In the genomic region with DNA sequence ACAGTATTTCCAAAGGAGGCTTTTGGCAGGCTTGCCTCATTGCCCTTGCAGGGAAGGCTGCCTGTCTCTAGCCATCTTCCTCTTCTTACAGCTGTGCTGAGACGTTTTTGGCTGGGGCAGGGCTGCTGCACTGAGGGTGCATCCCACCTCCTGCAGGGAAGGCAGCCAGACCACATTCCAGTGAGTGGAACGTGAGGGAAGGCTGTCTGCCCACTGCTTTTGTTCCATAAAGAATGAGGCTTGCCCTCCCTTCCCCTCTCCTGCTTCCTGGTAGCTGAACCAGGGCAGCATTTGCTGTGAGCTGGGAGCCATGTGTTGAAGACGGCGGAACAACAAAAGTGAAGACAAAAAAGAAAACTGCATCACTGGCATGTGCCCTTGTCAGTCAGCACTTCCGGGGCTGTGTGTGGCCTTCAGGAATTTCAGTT, we compare ENCODE assay signal across 8 cellular contexts. TPM values are rescaled to one million over a fixed set of nuclear protein-coding genes. Genes with fewer than 3 reads are reported as not detected.
A peak's percentile ranks its signal among the peaks of the same experiment; 100 is the strongest.
DNase-seq lines count a peak whose midpoint lies in the region; ATAC-seq, FAIRE-seq and TF ChIP-seq lines count a peak whose summit lies in the region.

No MANE protein-coding gene starts in this region.

- no peak overlapping the region for H2AFZ ChIP-seq in GM23338

- peaks cover 50% of the 10 kb centered on the region for H3K4me1 Mint-ChIP-seq in GM23338
- H3K4me1 Mint-ChIP-seq in activated naive CD8-positive, alpha-beta T cell (ENCODE audit: low read depth): peaks cover 43% of the 10 kb centered on the region

- peaks cover 29% of the 10 kb centered on the region for H3K4me1 ChIP-seq in GM23338 (ENCODE audit: insufficient read depth)
- H3K4me1 ChIP-seq in right cardiac atrium (ENCODE audit: control insufficient read depth, insufficient read depth, low read length): peaks cover 16% of the 10 kb centered on the region
- H3K4me1 ChIP-seq in gastrocnemius medialis: peaks cover 21 to 31% of the 10 kb centered on the region in 2 donors

- DNase-seq in GM23338 (ENCODE audit: low spot score): peak; percentile 91
- peak in 2 of 3 donors; percentile 61 to 70 for DNase-seq in right cardiac atrium
- no peak for DNase-seq in gastrocnemius medialis
- DNase-seq in medulla oblongata (ENCODE audit: extremely low spot score): no peak
- DNase-seq in D721Med (ENCODE audit: insufficient read length, low spot score): no peak
- no peak for DNase-seq in NCI-H524 (lab: John Stamatoyannopoulos, UW)

- peaks cover 11% of the 10 kb centered on the region; the same call in 1 of the 2 replicates for H3F3A ChIP-seq in GM23338 (replicated peaks; ENCODE audit: low read depth)

- ATAC-seq in GM23338 (peak; percentile 76), right cardiac atrium (peak; percentile 54 to 61), gastrocnemius medialis (peak in 1 of 2 donors; percentile 12), GM21390 (IDR thresholded peaks at IDR 0.05; ENCODE audit: unreplicated experiment) (no peak)

- no peaks in the 10 kb centered on the region for H3K9me2 ChIP-seq in GM23338 (ENCODE audit: insufficient read depth)

- intact Hi-C loops in right cardiac atrium (cut with DNase I) (loop anchor here in 3 of 4 donors (10.0 kb wide), 2 partner anchors 249 to 369 kb away; no protein-coding TSS in a partner anchor), gastrocnemius medialis (cut with DNase I; ENCODE audit: low total_unique reads) (loop anchor here (2.0 to 10.0 kb wide), 3 partner anchors 75 to 369 kb away; a partner anchor contains a TSS)

- peak overlapping the region; percentile 45 for H3K4me3 Mint-ChIP-seq in GM23338
- H3K4me3 Mint-ChIP-seq in activated naive CD8-positive, alpha-beta T cell: no peak overlapping the region

- peak overlapping the region; percentile 73 for H3K4me2 ChIP-seq in GM23338

- H3K4me3 ChIP-seq in GM23338 (peak overlapping the region; percentile 37), right cardiac atrium (ENCODE audit: low read length) (no peak overlapping the region), gastrocnemius medialis (no peak overlapping the region)

- 18% methylated on average over 5 of the region's 5 CpGs for WGBS in right cardiac atrium

- peaks cover 14% of the 10 kb centered on the region for H3K9me3 Mint-ChIP-seq in GM23338
- H3K9me3 Mint-ChIP-seq in activated naive CD8-positive, alpha-beta T cell (ENCODE audit: low read depth): no peaks in the 10 kb centered on the region

- H3K9me3 ChIP-seq in right cardiac atrium (ENCODE audit: control insufficient read depth, low read length): no peaks in the 10 kb centered on the region
- no peaks in the 10 kb centered on the region for H3K9me3 ChIP-seq in gastrocnemius medialis

- peak overlapping the region; percentile 95 for H3K27ac Mint-ChIP-seq in GM23338
- peak overlapping the region; percentile 89 for H3K27ac Mint-ChIP-seq in activated naive CD8-positive, alpha-beta T cell

- no peak for TF ChIP-seq CTCF in GM23338 (conservative IDR thresholded peaks at IDR 0.05; ENCODE audit: low read depth in 2 of 2)
- TF ChIP-seq CTCF in gastrocnemius medialis (IDR thresholded peaks at IDR 0.05 in 4 of 5, conservative IDR thresholded peaks at IDR 0.05 in 1 of 5): no peak
- no peak for TF ChIP-seq CTCF in D721Med (IDR thresholded peaks at IDR 0.05; ENCODE audit: insufficient read depth, missing control alignments)

- in situ Hi-C loops in gastrocnemius medialis (cut with MboI; ENCODE audit: low sequenced_read_pairs in 4 of 4): loop anchor here in 1 of 4 donors (10.0 kb wide), 1 partner anchor 369 kb away; no protein-coding TSS in a partner anchor

- no peak for TF ChIP-seq POLR2A in gastrocnemius medialis (IDR thresholded peaks at IDR 0.05)

- H3K79me2 ChIP-seq in GM23338 (replicated peaks; ENCODE audit: insufficient read depth): 0 out of 2 replicates have a peak, but pooled peaks cover 4% of the 10 kb centered on the region

- 0 out of 2 replicates have a peak, but pooled peaks cover 4% of the 10 kb centered on the region for H4K20me1 ChIP-seq in GM23338 (replicated peaks; ENCODE audit: insufficient read depth)

- peaks cover 21% of the 10 kb centered on the region for H3K36me3 Mint-ChIP-seq in GM23338 (ENCODE audit: low read depth)
- H3K36me3 Mint-ChIP-seq in activated naive CD8-positive, alpha-beta T cell: no peaks in the 10 kb centered on the region

- no peaks in the 10 kb centered on the region for H3K27me3 ChIP-seq in GM23338 (ENCODE audit: insufficient read depth)
- H3K27me3 ChIP-seq in right cardiac atrium (ENCODE audit: control insufficient read depth, insufficient read depth): no peaks in the 10 kb centered on the region
- H3K27me3 ChIP-seq in gastrocnemius medialis: no peaks in the 10 kb centered on the region

- FAIRE-seq in D721Med (lab: Jason Lieb, UNC): no peak

- H3K36me3 ChIP-seq in GM23338 (ENCODE audit: insufficient read depth) (no peaks in the 10 kb centered on the region), gastrocnemius medialis (peaks cover 0 to 15% of the 10 kb centered on the region in 2 donors)

- H3K27ac ChIP-seq in GM23338 (ENCODE audit: low read depth): peak overlapping the region; percentile 95
- peak overlapping the region; percentile 71 for H3K27ac ChIP-seq in right cardiac atrium (ENCODE audit: low read length)
- peak overlapping the region in 3 of 4 donors; percentile 62 to 73 (median 65) for H3K27ac ChIP-seq in gastrocnemius medialis

- H3K27me3 Mint-ChIP-seq in GM23338 (ENCODE audit: insufficient read depth, low read depth, poor library complexity): peaks cover 10% of the 10 kb centered on the region
- H3K27me3 Mint-ChIP-seq in activated naive CD8-positive, alpha-beta T cell: no peaks in the 10 kb centered on the region

TF ChIP-seq in GM23338, 12 proteins besides CTCF, POLR2A, EP300 and RAD21 (continues in another document):
- TF ChIP-seq, protein P1, sequence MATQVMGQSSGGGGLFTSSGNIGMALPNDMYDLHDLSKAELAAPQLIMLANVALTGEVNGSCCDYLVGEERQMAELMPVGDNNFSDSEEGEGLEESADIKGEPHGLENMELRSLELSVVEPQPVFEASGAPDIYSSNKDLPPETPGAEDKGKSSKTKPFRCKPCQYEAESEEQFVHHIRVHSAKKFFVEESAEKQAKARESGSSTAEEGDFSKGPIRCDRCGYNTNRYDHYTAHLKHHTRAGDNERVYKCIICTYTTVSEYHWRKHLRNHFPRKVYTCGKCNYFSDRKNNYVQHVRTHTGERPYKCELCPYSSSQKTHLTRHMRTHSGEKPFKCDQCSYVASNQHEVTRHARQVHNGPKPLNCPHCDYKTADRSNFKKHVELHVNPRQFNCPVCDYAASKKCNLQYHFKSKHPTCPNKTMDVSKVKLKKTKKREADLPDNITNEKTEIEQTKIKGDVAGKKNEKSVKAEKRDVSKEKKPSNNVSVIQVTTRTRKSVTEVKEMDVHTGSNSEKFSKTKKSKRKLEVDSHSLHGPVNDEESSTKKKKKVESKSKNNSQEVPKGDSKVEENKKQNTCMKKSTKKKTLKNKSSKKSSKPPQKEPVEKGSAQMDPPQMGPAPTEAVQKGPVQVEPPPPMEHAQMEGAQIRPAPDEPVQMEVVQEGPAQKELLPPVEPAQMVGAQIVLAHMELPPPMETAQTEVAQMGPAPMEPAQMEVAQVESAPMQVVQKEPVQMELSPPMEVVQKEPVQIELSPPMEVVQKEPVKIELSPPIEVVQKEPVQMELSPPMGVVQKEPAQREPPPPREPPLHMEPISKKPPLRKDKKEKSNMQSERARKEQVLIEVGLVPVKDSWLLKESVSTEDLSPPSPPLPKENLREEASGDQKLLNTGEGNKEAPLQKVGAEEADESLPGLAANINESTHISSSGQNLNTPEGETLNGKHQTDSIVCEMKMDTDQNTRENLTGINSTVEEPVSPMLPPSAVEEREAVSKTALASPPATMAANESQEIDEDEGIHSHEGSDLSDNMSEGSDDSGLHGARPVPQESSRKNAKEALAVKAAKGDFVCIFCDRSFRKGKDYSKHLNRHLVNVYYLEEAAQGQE (IDR thresholded peaks at IDR 0.05; ENCODE audit: unreplicated experiment): no peak
- peak; percentile 56 for TF ChIP-seq POLR2AphosphoS5 (IDR thresholded peaks at IDR 0.05; ENCODE audit: low read depth)
- TF ChIP-seq NANOG (IDR thresholded peaks at IDR 0.05; ENCODE audit: borderline replicate concordance): no peak

RNA-seq across cellular contexts. Expression of a gene that starts 16.8 kb away (rescaled TPM):
- total RNA-seq in GM23338 (2014; rRNA removed; shearing (Covaris generic)): 81.4 and 97.5 TPM in 2 replicates
- polyA plus RNA-seq in GM23338 (2016; fragmentation: Nextera tagmentation; extraction: Ambion mirVana) (23.6 and 23.7 TPM in 2 replicates), right cardiac atrium (87.6 TPM)
- total RNA-seq in right cardiac atrium (100 to 1,000 TPM in 1 of 4 donors, 10 to 100 TPM in 3; 74.3 to 119 (median 82.7) TPM), gastrocnemius medialis (100 to 1,000 TPM; 100 to 138 (median 115) TPM)

RNA-seq across cellular contexts. Expression of a gene that starts 46.0 kb away (rescaled TPM):
- not detected in 2 replicates for total RNA-seq in GM23338 (2014; rRNA removed; shearing (Covaris generic))
- polyA plus RNA-seq in GM23338 (2016; fragmentation: Nextera tagmentation; extraction: Ambion mirVana): not detected in 2 replicates
- total RNA-seq in right cardiac atrium: not detected
- not detected for polyA plus RNA-seq in right cardiac atrium
- total RNA-seq in gastrocnemius medialis: not detected

Comparison
In these comparisons a context has a peak if more than half of its experiments do, and no peak if none do; other contexts are left out.
1. DNase-seq: peak in GM23338 (single experiment) and right cardiac atrium (2 of 3); none in gastrocnemius medialis (0 of 2), medulla oblongata (single experiment), D721Med (single experiment) and NCI-H524 (0 of 2).
2. Peak in every context shown above with its lines, with median percentiles within 50 percentile points of each other: H3K27ac ChIP-seq.